20 cellular contexts compared by ENCODE assay signal in genomic region chr6:45606831-45607400, GRCh38.
DNase-seq lines count a peak whose midpoint lies in the region; ATAC-seq and TF ChIP-seq lines count a peak whose summit lies in the region.
"Had no signal": no experiment of that assay in that cellular context is flagged by ENCODE, and none has a peak within 500 bp of the region (broad histone marks: within the 10 kb centered on the region; RNA-seq: fewer than 3 reads in every experiment).

No MANE protein-coding gene starts in this region.

- no peak overlapping the region for H3K27ac Mint-ChIP-seq in activated T-cell treated with anti-CD3 and anti-CD28 coated beads, Interleukin-2, amount 50 U/mL, for 24 hours
- H3K27ac Mint-ChIP-seq: activated B cell treated with CpG ODN at 0.5 μM for 24 hours; activated naive CD4-positive, alpha-beta T cell treated with anti-CD3 and anti-CD28 coated beads for 36 hours; progenitor cell of endocrine pancreas; T-helper 17 cell had no signal

- ATAC-seq in DND-41 (ENCODE audit: insufficient read depth, low read depth), result 0 out of 3 replicates have a peak, but pooled peaks have one; percentile 12
- ATAC-seq in GM21825 (IDR thresholded peaks at IDR 0.05; ENCODE audit: unreplicated experiment), result no peak
- ATAC-seq: T-helper 17 cell had no signal

- intact Hi-C loops in colonic mucosa (cut with DNase I) (no loop called here), prostate gland (cut with DNase I) (no loop called here)

- H3K36me3 Mint-ChIP-seq in activated T-cell treated with anti-CD3 and anti-CD28 coated beads, Interleukin-2, amount 50 U/mL, for 24 hours (ENCODE audit: low read depth), result no peaks in the 10 kb centered on the region

- no peak overlapping the region for H3K4me3 Mint-ChIP-seq in activated T-cell treated with anti-CD3 and anti-CD28 coated beads, Interleukin-2, amount 50 U/mL, for 24 hours
- H3K4me3 Mint-ChIP-seq: activated B cell treated with CpG ODN at 0.5 μM for 24 hours; activated CD4-positive, alpha-beta memory T cell treated with anti-CD3 and anti-CD28 coated beads for 36 hours; activated naive CD4-positive, alpha-beta T cell treated with anti-CD3 and anti-CD28 coated beads for 36 hours; central memory CD8-positive, alpha-beta T cell; T-helper 17 cell had no signal

- no peaks in the 10 kb centered on the region for H3K9me3 ChIP-seq in DND-41 (ENCODE audit: insufficient read depth, low read length, severe bottlenecking)
- H3K9me3 ChIP-seq in colonic mucosa, result no peaks in the 10 kb centered on the region
- H3K9me3 ChIP-seq in prostate gland, result no peaks in the 10 kb centered on the region
- H3K9me3 ChIP-seq: ascending aorta had no signal

- H3K27me3 Mint-ChIP-seq in activated T-cell treated with anti-CD3 and anti-CD28 coated beads, Interleukin-2, amount 50 U/mL, for 24 hours, result no peaks in the 10 kb centered on the region
- H3K27me3 Mint-ChIP-seq: activated CD4-positive, alpha-beta memory T cell treated with anti-CD3 and anti-CD28 coated beads for 36 hours; central memory CD8-positive, alpha-beta T cell; T-helper 17 cell had no signal

- H3K9me3 Mint-ChIP-seq in activated T-cell treated with anti-CD3 and anti-CD28 coated beads, Interleukin-2, amount 50 U/mL, for 24 hours, result peaks cover 13% of the 10 kb centered on the region
- H3K9me3 Mint-ChIP-seq: central memory CD8-positive, alpha-beta T cell had no signal

- no peak overlapping the region for H2AFZ ChIP-seq in DND-41 (ENCODE audit: low read depth, low read length)

- H3K4me3 ChIP-seq in DND-41 (ENCODE audit: low read depth in 1 of 2, low read length in 2 of 2) (no peak overlapping the region), colonic mucosa (no peak overlapping the region), prostate gland (no peak overlapping the region)
- H3K4me3 ChIP-seq: ascending aorta had no signal

- no peak for DNase-seq in DND-41
- DNase-seq in NCI-H526 (lab: John Stamatoyannopoulos, UW), result peak; percentile 85 to 88
- peak; percentile 51 for DNase-seq in colonic mucosa
- no peak for DNase-seq in prostate gland (ENCODE audit: low spot score)
- no peak for DNase-seq in activated T-cell treated with anti-CD3 and anti-CD28 coated beads, Interleukin-2, amount 50 U/mL, for 24 hours
- no peak for DNase-seq in activated CD4-positive, alpha-beta T cell treated with anti-CD3 and anti-CD28 coated beads, Interleukin-2, amount 50 U/mL, for 48 hours
- DNase-seq in NCI-H1048 (lab: John Stamatoyannopoulos, UW), result no peak
- DNase-seq: activated B cell treated with CpG ODN at 0.5 μM for 24 hours; activated CD4-positive, alpha-beta memory T cell treated with anti-CD3 and anti-CD28 coated beads for 36 hours; activated naive CD4-positive, alpha-beta T cell treated with anti-CD3 and anti-CD28 coated beads for 36 hours; KG1; NCI-H1092 treated with DMSO at 0.1 percent for 48 hours; NCI-H524 treated with DMSO at 0.1 percent for 48 hours; SIG-M5; stimulated activated CD4-positive, alpha-beta T cell treated with anti-CD3 and anti-CD28 coated beads, Interleukin-4, amount 100 ng/mL, for 1 hour; T-helper 17 cell had no signal

- no peaks in the 10 kb centered on the region for H3K36me3 ChIP-seq in DND-41 (ENCODE audit: insufficient read depth, low read length)
- H3K36me3 ChIP-seq in colonic mucosa, result no peaks in the 10 kb centered on the region
- H3K36me3 ChIP-seq in prostate gland, result no peaks in the 10 kb centered on the region
- H3K36me3 ChIP-seq: ascending aorta had no signal

- H4K20me1 ChIP-seq in DND-41 (ENCODE audit: insufficient read depth, low read length), result no peaks in the 10 kb centered on the region

- peaks cover 33% of the 10 kb centered on the region for H3K4me1 Mint-ChIP-seq in activated T-cell treated with anti-CD3 and anti-CD28 coated beads, Interleukin-2, amount 50 U/mL, for 24 hours (ENCODE audit: low read depth)
- H3K4me1 Mint-ChIP-seq: central memory CD8-positive, alpha-beta T cell had no signal

- H3K9ac ChIP-seq in DND-41 (ENCODE audit: low read depth, low read length), result no peak overlapping the region
- H3K9ac ChIP-seq in colonic mucosa (ENCODE audit: low read depth in 2 of 2, low read length in 2 of 2), result peak overlapping the region in 1 of 2 donors; percentile 21

- H3K27ac ChIP-seq in DND-41 (ENCODE audit: low read length), result peak overlapping the region; percentile 47
- H3K27ac ChIP-seq in colonic mucosa, result no peak overlapping the region
- H3K27ac ChIP-seq in prostate gland, result peak overlapping the region; percentile 67 to 71
- H3K27ac ChIP-seq: ascending aorta had no signal

- H3K4me1 ChIP-seq in DND-41 (ENCODE audit: insufficient read depth, low read length), result peaks cover 36% of the 10 kb centered on the region
- no peaks in the 10 kb centered on the region for H3K4me1 ChIP-seq in colonic mucosa
- H3K4me1 ChIP-seq in prostate gland (replicated peaks), result no peaks in the 10 kb centered on the region
- H3K4me1 ChIP-seq: ascending aorta had no signal

- H3K27me3 ChIP-seq in DND-41 (ENCODE audit: insufficient read depth, low read length, poor library complexity), result no peaks in the 10 kb centered on the region
- no peaks in the 10 kb centered on the region for H3K27me3 ChIP-seq in colonic mucosa
- no peaks in the 10 kb centered on the region for H3K27me3 ChIP-seq in prostate gland (replicated peaks; ENCODE audit: insufficient read depth)
- H3K27me3 ChIP-seq: ascending aorta had no signal

- no peaks in the 10 kb centered on the region for H3K79me2 ChIP-seq in DND-41 (ENCODE audit: insufficient read depth, low read length)

- WGBS in prostate gland, result 73% methylated on average over 7 of the region's 7 CpGs

- no peak for TF ChIP-seq POLR2A in prostate gland (IDR thresholded peaks at IDR 0.05)

- H3K4me2 ChIP-seq in DND-41 (ENCODE audit: insufficient read depth, low read length), result no peak overlapping the region

- no peak for TF ChIP-seq CTCF in DND-41 (IDR thresholded peaks at IDR 0.05; ENCODE audit: borderline replicate concordance, extremely low read depth, low read length, poor library complexity, severe bottlenecking)
- no peak for TF ChIP-seq CTCF in colonic mucosa (IDR thresholded peaks at IDR 0.05)
- TF ChIP-seq CTCF in prostate gland (IDR thresholded peaks at IDR 0.05), result no peak

Comparison
In these comparisons a context has a peak if more than half of its experiments do, and no peak if none do; other contexts are left out.
1. DNase-seq: peak in NCI-H526 (2 of 2) and colonic mucosa (single experiment); none in DND-41 (single experiment), prostate gland (single experiment), activated T-cell treated with anti-CD3 and anti-CD28 coated beads, Interleukin-2, amount 50 U/mL, for 24 hours (single experiment), activated CD4-positive, alpha-beta T cell treated with anti-CD3 and anti-CD28 coated beads, Interleukin-2, amount 50 U/mL, for 48 hours (0 of 2) and NCI-H1048 (single experiment).